1 cellular context compared by ENCODE assay signal in genomic region chr2:11996618-11997017, GRCh38.
TF ChIP-seq lines count a peak whose summit lies in the region.

No MANE protein-coding gene starts in this region.

TF ChIP-seq in SK-N-SH, 30 proteins besides CTCF, POLR2A, EP300 and RAD21 (continued from another document):
- TF ChIP-seq, protein P1, sequence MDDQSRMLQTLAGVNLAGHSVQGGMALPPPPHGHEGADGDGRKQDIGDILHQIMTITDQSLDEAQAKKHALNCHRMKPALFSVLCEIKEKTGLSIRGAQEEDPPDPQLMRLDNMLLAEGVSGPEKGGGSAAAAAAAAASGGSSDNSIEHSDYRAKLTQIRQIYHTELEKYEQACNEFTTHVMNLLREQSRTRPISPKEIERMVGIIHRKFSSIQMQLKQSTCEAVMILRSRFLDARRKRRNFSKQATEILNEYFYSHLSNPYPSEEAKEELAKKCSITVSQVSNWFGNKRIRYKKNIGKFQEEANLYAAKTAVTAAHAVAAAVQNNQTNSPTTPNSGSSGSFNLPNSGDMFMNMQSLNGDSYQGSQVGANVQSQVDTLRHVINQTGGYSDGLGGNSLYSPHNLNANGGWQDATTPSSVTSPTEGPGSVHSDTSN (IDR thresholded peaks at IDR 0.05) = peak; percentile 22; the same call in 1 of the 2 replicates
- TF ChIP-seq POLR2AphosphoS5 (IDR thresholded peaks at IDR 0.05; ENCODE audit: low read depth, low read length) (no peak), NRF1 (IDR thresholded peaks at IDR 0.05; ENCODE audit: low read depth, low read length) (no peak), RXRA (IDR thresholded peaks at IDR 0.05; ENCODE audit: borderline replicate concordance, low read depth) (no peak)
